ENCODE assay signal across 23 cellular contexts in genomic region chr4:55979562-55979961, GRCh38. TPM values are rescaled to one million over a fixed set of nuclear protein-coding genes. Genes with fewer than 3 reads are reported as not detected.
DNase-seq lines count a peak whose midpoint lies in the region; ATAC-seq and TF ChIP-seq lines count a peak whose summit lies in the region.
"Had no signal": no experiment of that assay in that cellular context is flagged by ENCODE, and none has a peak within 500 bp of the region (broad histone marks: within the 10 kb centered on the region; RNA-seq: fewer than 3 reads in every experiment).

No MANE protein-coding gene starts in this region.

- H4K20me1 ChIP-seq in mammary epithelial cell (ENCODE audit: insufficient read depth, low read length) = no peaks in the 10 kb centered on the region

- H3K4me3 ChIP-seq in GM12865 (ENCODE audit: low read depth, low read length) = no peak overlapping the region
- no peak overlapping the region for H3K4me3 ChIP-seq in mammary epithelial cell (replicated peaks in 1 of 3; ENCODE audit: insufficient read depth in 1 of 3, low read depth in 2 of 3, low read length in 3 of 3)
- no peak overlapping the region for H3K4me3 ChIP-seq in esophagus muscularis mucosa
- H3K4me3 ChIP-seq: colonic mucosa, psoas muscle had no signal

- no peak overlapping the region for H3K9ac ChIP-seq in mammary epithelial cell (ENCODE audit: insufficient read depth, low read length)

- H3K4me1 ChIP-seq in mammary epithelial cell (ENCODE audit: insufficient read depth, low read length) (no peaks in the 10 kb centered on the region), esophagus muscularis mucosa (no peaks in the 10 kb centered on the region)
- H3K4me1 ChIP-seq: colonic mucosa, foreskin keratinocyte, psoas muscle had no signal

- H3K4me2 ChIP-seq in mammary epithelial cell (ENCODE audit: insufficient read depth, low read depth, low read length) = no peak overlapping the region

- no TSS peak for BruUV-seq in mammary epithelial cell (replicated peaks; lab: Mats Ljungman, UMichigan)

- 85% methylated on average over 3 of the region's 3 CpGs for WGBS in mammary epithelial cell (ENCODE audit: low coverage, missing lambda C conversion rate)
- WGBS in esophagus muscularis mucosa = 78% methylated on average over 3 of the region's 3 CpGs

- intact Hi-C loops in mammary epithelial cell (cut with micrococcal nuclease) = no loop called here
- intact Hi-C loops in esophagus muscularis mucosa (cut with DNase I) = no loop called here

- CTCF ChIA-PET in mammary epithelial cell (lab: Charles Lee; ENCODE audit: low non-redundant PET) = no interaction called here

- no peak overlapping the region for H3K27ac ChIP-seq in mammary epithelial cell (ENCODE audit: insufficient read depth, low read depth, low read length)
- H3K27ac ChIP-seq in esophagus muscularis mucosa (replicated peaks in 1 of 4) = no peak overlapping the region
- H3K27ac ChIP-seq: colonic mucosa, foreskin keratinocyte, psoas muscle, VCaP had no signal

- no peak for TF ChIP-seq CTCF in GM12865 (IDR thresholded peaks at IDR 0.05; ENCODE audit: insufficient read depth, low read depth, low read length, missing control alignments)
- no peak for TF ChIP-seq CTCF in mammary epithelial cell (conservative IDR thresholded peaks at IDR 0.05 in 1 of 2, IDR thresholded peaks at IDR 0.05 in 1 of 2; ENCODE audit: extremely low read depth in 1 of 2, insufficient read depth in 1 of 2, low read depth in 1 of 2, low read length in 2 of 2)
- TF ChIP-seq CTCF in esophagus muscularis mucosa (IDR thresholded peaks at IDR 0.05) = no peak

- H3K9me3 ChIP-seq in mammary epithelial cell (replicated peaks; ENCODE audit: insufficient read depth, low read length) (no peaks in the 10 kb centered on the region), esophagus muscularis mucosa (no peaks in the 10 kb centered on the region)
- H3K9me3 ChIP-seq: colonic mucosa, psoas muscle had no signal

- H2AFZ ChIP-seq in mammary epithelial cell (ENCODE audit: low read depth, low read length) = no peak overlapping the region

- peak; percentile 10 for DNase-seq in GM12865 (ENCODE audit: low read depth)
- DNase-seq in NCI-H526 treated with DMSO at 0.1 percent for 48 hours (lab: John Stamatoyannopoulos, UW) = peak; percentile 72
- DNase-seq in mammary epithelial cell = no peak
- no peak for DNase-seq in kidney tubule cell (ENCODE audit: low spot score)
- no peak for DNase-seq in stimulated activated naive CD8-positive, alpha-beta T cell treated with anti-CD3 and anti-CD28 coated beads, Interleukin-15, Interleukin-2, amounts not matched to agents 100 U/mL and 50 U/mL, for 24 hours
- no peak for DNase-seq in esophagus muscularis mucosa (ENCODE audit: extremely low spot score)
- DNase-seq: activated CD4-positive, alpha-beta T cell treated with anti-CD3 and anti-CD28 coated beads, Interleukin-2, amount 10 ng/mL, durations not matched to agents 7 days and 5 days; activated CD8-positive, alpha-beta memory T cell treated with anti-CD3 and anti-CD28 coated beads, Interleukin-2, amount 10 ng/mL, durations not matched to agents 7 days and 5 days; activated naive CD4-positive, alpha-beta T cell treated with anti-CD3 and anti-CD28 coated beads, Interleukin-2, amount 50 U/mL, for 16 hours; activated T-cell treated with anti-CD3 and anti-CD28 coated beads, Interleukin-2, amount 50 U/mL, for 72 hours; AML-193; amygdala; CD8-positive, alpha-beta memory T cell; colonic mucosa; effector memory CD8-positive, alpha-beta T cell; left cardiac atrium; NCI-H1048; NCI-H187 treated with DMSO at 0.1 percent for 48 hours; psoas muscle had no signal

- no peak for TF ChIP-seq EP300 in esophagus muscularis mucosa (IDR thresholded peaks at IDR 0.05)

- H3K27me3 ChIP-seq in mammary epithelial cell (ENCODE audit: insufficient read depth, low read length) (no peaks in the 10 kb centered on the region), esophagus muscularis mucosa (no peaks in the 10 kb centered on the region)
- H3K27me3 ChIP-seq: colonic mucosa, foreskin keratinocyte had no signal

- dilution Hi-C loops in mammary epithelial cell (cut with HindIII; ENCODE audit: low sequenced_read_pairs) = no loop called here

- in situ Hi-C loops in mammary epithelial cell (cut with MboI; ENCODE audit: low sequenced_read_pairs in 2 of 2) = no loop called here

- peak; percentile 58 for ATAC-seq in GM19328 (IDR thresholded peaks at IDR 0.05; ENCODE audit: unreplicated experiment)
- ATAC-seq in HG02852 (IDR thresholded peaks at IDR 0.05; ENCODE audit: unreplicated experiment) = peak; percentile 61
- ATAC-seq in stimulated activated naive CD8-positive, alpha-beta T cell treated with anti-CD3 and anti-CD28 coated beads, Interleukin-15, Interleukin-2, amounts not matched to agents 100 U/mL and 50 U/mL, for 24 hours = no peak
- ATAC-seq: activated CD8-positive, alpha-beta memory T cell treated with anti-CD3 and anti-CD28 coated beads, Interleukin-2, amount 10 ng/mL, durations not matched to agents 7 days and 5 days; activated T-cell treated with anti-CD3 and anti-CD28 coated beads, Interleukin-2, amount 50 U/mL, for 72 hours; effector memory CD8-positive, alpha-beta T cell; foreskin keratinocyte; left cardiac atrium; psoas muscle had no signal

- no peaks in the 10 kb centered on the region for H3K79me2 ChIP-seq in mammary epithelial cell (ENCODE audit: insufficient read depth, low read length)

- TF ChIP-seq POLR2A in esophagus muscularis mucosa (IDR thresholded peaks at IDR 0.05; ENCODE audit: low read depth) = no peak

- H3K36me3 ChIP-seq in mammary epithelial cell (ENCODE audit: insufficient read depth, low read length) (peaks cover 8% of the 10 kb centered on the region), esophagus muscularis mucosa (peaks cover 5 to 25% (median 12%) of the 10 kb centered on the region in 4 donors)
- H3K36me3 ChIP-seq: colonic mucosa had no signal

RNA-seq across cellular contexts. Expression of gene CEP135, which starts 30.8 kb away (rescaled TPM):
- total RNA-seq in mammary epithelial cell (1 to 10 TPM; 5.3 to 7.3 TPM), esophagus muscularis mucosa (1 to 10 TPM; 3.5 to 5.0 (median 3.8) TPM)
- 2.0 TPM for polyA plus RNA-seq in mammary epithelial cell
- polyA minus RNA-seq in mammary epithelial cell = 5.6 TPM

Comparison
In these comparisons a context has a peak if more than half of its experiments do, and no peak if none do; other contexts are left out.
1. DNase-seq: peak in GM12865 (single experiment) and NCI-H526 treated with DMSO at 0.1 percent for 48 hours (single experiment); none in mammary epithelial cell (single experiment), kidney tubule cell (single experiment), stimulated activated naive CD8-positive, alpha-beta T cell treated with anti-CD3 and anti-CD28 coated beads, Interleukin-15, Interleukin-2, amounts not matched to agents 100 U/mL and 50 U/mL, for 24 hours (single experiment) and esophagus muscularis mucosa (single experiment).